20 cellular contexts compared by ENCODE assay signal in the genomic region with DNA sequence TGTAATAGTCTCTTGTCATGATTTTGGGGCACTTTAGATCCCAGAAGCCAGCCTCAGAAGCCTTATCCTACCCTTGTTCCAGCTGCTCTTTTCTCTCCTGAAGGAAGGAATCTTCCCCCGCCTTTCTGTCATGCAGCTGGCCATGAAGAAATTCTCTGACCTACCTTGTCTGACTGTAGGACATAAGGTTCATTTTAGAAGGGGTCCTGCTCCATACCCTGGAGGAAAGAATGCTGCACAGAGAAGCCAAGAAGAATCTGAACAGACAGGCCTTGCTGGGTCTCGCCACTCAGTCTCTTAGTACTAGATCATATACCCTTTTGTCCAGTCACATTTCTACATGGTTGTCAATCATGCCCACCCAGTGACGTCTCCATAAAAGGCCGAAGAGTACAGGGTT. TPM values are rescaled to one million over a fixed set of nuclear protein-coding genes. Genes with fewer than 3 reads are reported as not detected.
A peak's percentile ranks its signal among the peaks of the same experiment; 100 is the strongest.
DNase-seq lines count a peak whose midpoint lies in the region; ATAC-seq and TF ChIP-seq lines count a peak whose summit lies in the region.
"Had no signal": no experiment of that assay in that cellular context is flagged by ENCODE, and none has a peak within 500 bp of the region (broad histone marks: within the 10 kb centered on the region; RNA-seq: fewer than 3 reads in every experiment).

No MANE protein-coding gene starts in this region.

- ATAC-seq in foreskin keratinocyte (no peak), GM18498 (IDR thresholded peaks at IDR 0.05; ENCODE audit: unreplicated experiment) (no peak)
- ATAC-seq: A549, GM23338 had no signal

- H3K9me3 Mint-ChIP-seq in type B pancreatic cell, result no peaks in the 10 kb centered on the region
- H3K9me3 Mint-ChIP-seq: CD4-positive, alpha-beta T cell; CD8-positive, alpha-beta memory T cell; GM23338; H9; HFFc6 had no signal

- peak overlapping the region; percentile 58 for H3K27ac Mint-ChIP-seq in type B pancreatic cell
- H3K27ac Mint-ChIP-seq: CD4-positive, alpha-beta T cell; GM23338; H9; HFFc6 had no signal

- H3K27me3 Mint-ChIP-seq in type B pancreatic cell, result no peaks in the 10 kb centered on the region

- no peak overlapping the region for H3K4me3 ChIP-seq in HEK293 (ENCODE audit: low read depth, low read length)
- H3K4me3 ChIP-seq in neutrophil (ENCODE audit: low read depth in 1 of 2, low read length in 1 of 2), result no peak overlapping the region
- H3K4me3 ChIP-seq: A549; BLaER1 treated with 17β-estradiol and CSF1 and Interleukin-3, amounts not matched to agents 10 nM and 100 nM; GM23338 had no signal

- no peak overlapping the region for H3K4me3 Mint-ChIP-seq in type B pancreatic cell
- H3K4me3 Mint-ChIP-seq: CD14-positive monocyte; CD4-positive, alpha-beta T cell; CD8-positive, alpha-beta memory T cell; GM23338; H9; HFFc6 had no signal

- no peaks in the 10 kb centered on the region for H3K27me3 ChIP-seq in foreskin keratinocyte
- H3K27me3 ChIP-seq in neutrophil, result peaks cover 16% of the 10 kb centered on the region

- CTCF ChIA-PET in HEK293 (lab: Yijun Ruan, JAX), result no interaction called here

- POLR2A ChIA-PET in HEK293 (lab: Yijun Ruan, JAX), result interaction anchor here (0.5 kb wide), 1 partner anchor 57 kb away, joined by 3 read pairs; no protein-coding TSS in a partner anchor

- H3K4me1 ChIP-seq in HEK293 (ENCODE audit: control insufficient read depth, insufficient read depth, low read length) (no peaks in the 10 kb centered on the region), foreskin keratinocyte (peaks cover 12% of the 10 kb centered on the region), neutrophil (ENCODE audit: control insufficient read depth in 1 of 2, insufficient read depth in 1 of 2, low read depth in 1 of 2, low read length in 1 of 2) (peaks cover 10 to 12% of the 10 kb centered on the region in 2 experiments)
- H3K4me1 ChIP-seq: A549, BE2C had no signal

- H3K36me3 Mint-ChIP-seq in type B pancreatic cell, result no peaks in the 10 kb centered on the region
- H3K36me3 Mint-ChIP-seq: CD14-positive monocyte; CD8-positive, alpha-beta memory T cell had no signal

- TF ChIP-seq CTCF in HEK293 (tag by site-specific recombination; IDR thresholded peaks at IDR 0.05), result no peak
- no peak for TF ChIP-seq CTCF in foreskin keratinocyte (conservative IDR thresholded peaks at IDR 0.05)
- TF ChIP-seq CTCF in neutrophil (IDR thresholded peaks at IDR 0.05), result no peak
- TF ChIP-seq CTCF in type B pancreatic cell (conservative IDR thresholded peaks at IDR 0.05), result no peak

- no peak overlapping the region for H3K27ac ChIP-seq in HEK293 (ENCODE audit: extremely low read depth, low read depth, low read length)
- peak overlapping the region; percentile 67 for H3K27ac ChIP-seq in foreskin keratinocyte
- H3K27ac ChIP-seq in neutrophil, result peak overlapping the region; percentile 46
- H3K27ac ChIP-seq: A549; BLaER1 treated with 17β-estradiol and CSF1 and Interleukin-3, amounts not matched to agents 10 nM and 100 nM had no signal

- no peaks in the 10 kb centered on the region for H3K9me3 ChIP-seq in HEK293 (ENCODE audit: control insufficient read depth, insufficient read depth, low read depth, low read length)
- no peaks in the 10 kb centered on the region for H3K9me3 ChIP-seq in neutrophil
- H3K9me3 ChIP-seq: A549; BE2C; BLaER1 treated with 17β-estradiol and CSF1 and Interleukin-3, amounts not matched to agents 10 nM and 100 nM had no signal

- H3K36me3 ChIP-seq in HEK293 (ENCODE audit: control insufficient read depth in 2 of 2, insufficient read depth in 1 of 2, low read length in 2 of 2) (no peaks in the 10 kb centered on the region), neutrophil (no peaks in the 10 kb centered on the region)
- H3K36me3 ChIP-seq: BE2C; BLaER1 treated with 17β-estradiol and CSF1 and Interleukin-3, amounts not matched to agents 10 nM and 100 nM had no signal

- H3K4me1 Mint-ChIP-seq in type B pancreatic cell (ENCODE audit: unreplicated experiment), result peaks cover 8% of the 10 kb centered on the region
- H3K4me1 Mint-ChIP-seq: CD8-positive, alpha-beta memory T cell had no signal

- DNase-seq in foreskin keratinocyte (no peak), type B pancreatic cell (ENCODE audit: extremely low spot score, unreplicated experiment) (no peak), T-helper 1 cell (no peak), NCI-H1092 treated with DMSO at 0.1 percent for 48 hours (lab: John Stamatoyannopoulos, UW) (no peak)
- DNase-seq: 8988T; ACHN; AML-193; BE2C; CD4-positive, alpha-beta T cell; CD8-positive, alpha-beta memory T cell; DMS79 treated with DMSO at 0.1 percent for 48 hours; H9; HFFc6 had no signal

TF ChIP-seq in HEK293, 187 proteins besides CTCF, POLR2A, EP300 and RAD21:
- TF ChIP-seq PRDM10 (tag by site-specific recombination; IDR thresholded peaks at IDR 0.05), result peak; percentile 66
- no peak for TF ChIP-seq ZNF792 (tag by site-specific recombination; IDR thresholded peaks at IDR 0.05)
- TF ChIP-seq ZBTB21 (tag by site-specific recombination; IDR thresholded peaks at IDR 0.05), result no peak
- TF ChIP-seq ZNF19 (tag by site-specific recombination; IDR thresholded peaks at IDR 0.05; ENCODE audit: low read depth), result no peak
- TF ChIP-seq HOXD13 (CRISPR knock-in tag; IDR thresholded peaks at IDR 0.05; ENCODE audit: borderline replicate concordance), result no peak

RNA-seq across cellular contexts. Expression of gene TMCC3, which starts 6.2 kb away (rescaled TPM):
- 13.3 and 17.7 TPM in 2 replicates for total RNA-seq in foreskin keratinocyte
- 4.0 and 4.9 TPM in 2 replicates for polyA plus RNA-seq in foreskin keratinocyte
- total RNA-seq in type B pancreatic cell (ENCODE audit: low replicate concordance), result 14.1 and 18.2 TPM in 2 replicates
- total RNA-seq: HFFc6 had no signal
